Comparison of ENCODE assay signal across 9 cellular contexts in genomic region chr6:1607557-1608221, GRCh38. TPM values are rescaled to one million over a fixed set of nuclear protein-coding genes. Genes with fewer than 3 reads are reported as not detected.
DNase-seq lines count a peak whose midpoint lies in the region; ATAC-seq and TF ChIP-seq lines count a peak whose summit lies in the region.
"Had no signal": no experiment of that assay in that cellular context is flagged by ENCODE, and none has a peak within 500 bp of the region (broad histone marks: within the 10 kb centered on the region; RNA-seq: fewer than 3 reads in every experiment).

No MANE protein-coding gene starts in this region.

- no peaks in the 10 kb centered on the region for H3K9me3 ChIP-seq in CD8-positive, alpha-beta T cell (ENCODE audit: low read length)
- H3K9me3 ChIP-seq in HAP-1, result no peaks in the 10 kb centered on the region
- H3K9me3 ChIP-seq in gastroesophageal sphincter, result no peaks in the 10 kb centered on the region
- no peaks in the 10 kb centered on the region for H3K9me3 ChIP-seq in uterus

- CTCF ChIA-PET in CD8-positive, alpha-beta T cell (lab: Charles Lee), result interaction anchor here (0.6 to 4.6 kb wide), 9 partner anchors 10 to 1150 kb away, joined by 3 to 38 read pairs (median 4); no protein-coding TSS in a partner anchor

- H3K4me3 ChIP-seq in CD8-positive, alpha-beta T cell (ENCODE audit: low read depth, low read length), result peak overlapping the region; percentile 2
- H3K4me3 ChIP-seq in HAP-1 (peak overlapping the region; percentile 17), gastroesophageal sphincter (no peak overlapping the region), uterus (no peak overlapping the region)

- H3K27ac Mint-ChIP-seq in CD8-positive, alpha-beta T cell, result no peak overlapping the region
- no peak overlapping the region for H3K27ac Mint-ChIP-seq in activated T-cell treated with anti-CD3 and anti-CD28 coated beads, Interleukin-2, amount 50 U/mL, for 72 hours

- peaks cover 56% of the 10 kb centered on the region for H3K4me1 ChIP-seq in CD8-positive, alpha-beta T cell (ENCODE audit: insufficient read depth, low read length)
- peaks cover 26% of the 10 kb centered on the region for H3K4me1 ChIP-seq in HAP-1
- H3K4me1 ChIP-seq in gastroesophageal sphincter, result peaks cover 0 to 71% (median 12%) of the 10 kb centered on the region in 3 donors
- H3K4me1 ChIP-seq in uterus, result peaks cover 0 to 17% of the 10 kb centered on the region in 2 donors

- H3K27ac ChIP-seq in CD8-positive, alpha-beta T cell (ENCODE audit: low read depth, low read length), result no peak overlapping the region
- H3K27ac ChIP-seq in gastroesophageal sphincter (no peak overlapping the region), uterus (no peak overlapping the region)

- H3K36me3 Mint-ChIP-seq in CD8-positive, alpha-beta T cell, result no peaks in the 10 kb centered on the region
- peaks cover 3 to 6% of the 10 kb centered on the region in 2 donors for H3K36me3 Mint-ChIP-seq in activated T-cell treated with anti-CD3 and anti-CD28 coated beads, Interleukin-2, amount 50 U/mL, for 72 hours (ENCODE audit: insufficient read depth in 2 of 2)

- ATAC-seq in CD8-positive, alpha-beta T cell, result no peak
- ATAC-seq in activated T-cell treated with anti-CD3 and anti-CD28 coated beads, Interleukin-2, amount 50 U/mL, for 72 hours (replicated peaks in 1 of 2), result no peak
- ATAC-seq in left lobe of liver (peak; percentile 5), gastroesophageal sphincter (no peak)

- in situ Hi-C loops in HAP-1 (cut with MboI; ENCODE audit: low sequenced_read_pairs), result loop anchor here (10.0 to 25.0 kb wide), 2 partner anchors 505 to 587 kb away; no protein-coding TSS in a partner anchor

- H3K4me3 Mint-ChIP-seq in CD8-positive, alpha-beta T cell, result peak overlapping the region; percentile 72
- H3K4me3 Mint-ChIP-seq in activated T-cell treated with anti-CD3 and anti-CD28 coated beads, Interleukin-2, amount 50 U/mL, for 72 hours, result peak overlapping the region; percentile 74 to 76

- intact Hi-C loops in CD8-positive, alpha-beta T cell (cut with DNase I, micrococcal nuclease), result no loop called here
- intact Hi-C loops in uterus (cut with DNase I; ENCODE audit: low total_unique reads), result loop anchor here (5.0 kb wide), 1 partner anchor 745 kb away; no protein-coding TSS in a partner anchor

- peaks cover 61% of the 10 kb centered on the region for H3K27me3 Mint-ChIP-seq in CD8-positive, alpha-beta T cell (ENCODE audit: low read depth)
- H3K27me3 Mint-ChIP-seq in activated T-cell treated with anti-CD3 and anti-CD28 coated beads, Interleukin-2, amount 50 U/mL, for 72 hours (ENCODE audit: low read depth), result peaks cover 59% of the 10 kb centered on the region

- peaks cover 50% of the 10 kb centered on the region for H3K4me1 Mint-ChIP-seq in CD8-positive, alpha-beta T cell (ENCODE audit: low read depth)
- H3K4me1 Mint-ChIP-seq in activated T-cell treated with anti-CD3 and anti-CD28 coated beads, Interleukin-2, amount 50 U/mL, for 72 hours (ENCODE audit: low read depth), result peaks cover 43% of the 10 kb centered on the region

- H3K36me3 ChIP-seq in CD8-positive, alpha-beta T cell (ENCODE audit: insufficient read depth, low read length), result no peaks in the 10 kb centered on the region
- 0 out of 2 replicates have a peak, but pooled peaks cover 3% of the 10 kb centered on the region for H3K36me3 ChIP-seq in HAP-1 (replicated peaks)
- H3K36me3 ChIP-seq in gastroesophageal sphincter, result no peaks in the 10 kb centered on the region
- no peaks in the 10 kb centered on the region for H3K36me3 ChIP-seq in uterus

- no peak for TF ChIP-seq EP300 in gastroesophageal sphincter (IDR thresholded peaks at IDR 0.05)

- no peak for TF ChIP-seq POLR2A in gastroesophageal sphincter (IDR thresholded peaks at IDR 0.05)
- TF ChIP-seq POLR2A in uterus (IDR thresholded peaks at IDR 0.05), result no peak

- peaks cover 56% of the 10 kb centered on the region for H3K27me3 ChIP-seq in CD8-positive, alpha-beta T cell (ENCODE audit: insufficient read depth, low read length)
- H3K27me3 ChIP-seq in HAP-1 (ENCODE audit: low read depth) (no peaks in the 10 kb centered on the region), gastroesophageal sphincter (peaks cover 90% of the 10 kb centered on the region), uterus (peaks cover 37 to 47% of the 10 kb centered on the region in 2 donors)

- no peak for DNase-seq in CD8-positive, alpha-beta T cell
- DNase-seq in HAP-1 (ENCODE audit: low spot score in 2 of 2) (peak; percentile 83 to 90), left lobe of liver (ENCODE audit: low spot score) (no peak), NCI-H187 (lab: John Stamatoyannopoulos, UW) (no peak), uterus (no peak), GM19238 (ENCODE audit: insufficient read length, low spot score) (no peak)
- no peak for DNase-seq in activated T-cell treated with anti-CD3 and anti-CD28 coated beads, Interleukin-2, amount 50 U/mL, for 72 hours

- 33 to 35% methylated on average over 4 to 19 of the region's 31 CpGs for WGBS in gastroesophageal sphincter (ENCODE audit: low coverage in 1 of 2), 2 donors

- no peak for TF ChIP-seq CTCF in CD8-positive, alpha-beta T cell (IDR thresholded peaks at IDR 0.05)
- TF ChIP-seq CTCF in gastroesophageal sphincter (IDR thresholded peaks at IDR 0.05) (no peak), uterus (IDR thresholded peaks at IDR 0.05) (no peak)

- POLR2A ChIA-PET in CD8-positive, alpha-beta T cell (lab: Charles Lee), result interaction anchor here (1.1 to 1.7 kb wide), 2 partner anchors 11 to 599 kb away, joined by 3 to 6 read pairs; no protein-coding TSS in a partner anchor

- no peaks in the 10 kb centered on the region for H3K9me3 Mint-ChIP-seq in CD8-positive, alpha-beta T cell
- H3K9me3 Mint-ChIP-seq in activated T-cell treated with anti-CD3 and anti-CD28 coated beads, Interleukin-2, amount 50 U/mL, for 72 hours, result no peaks in the 10 kb centered on the region

RNA-seq across cellular contexts. Expression of gene FOXC1, which starts 2.0 kb away (rescaled TPM):
- total RNA-seq in CD8-positive, alpha-beta T cell, result not detected
- under 1 TPM; 0.17 to 0.30 TPM for total RNA-seq in activated T-cell treated with anti-CD3 and anti-CD28 coated beads, Interleukin-2, amount 50 U/mL, for 72 hours
- total RNA-seq in left lobe of liver (0.38 TPM), gastroesophageal sphincter (10 to 100 TPM in 2 of 4 donors, 1 to 10 TPM in 2; 3.1 to 16.9 (median 7.2) TPM), uterus (10 to 100 TPM in 1 of 4 donors, 1 to 10 TPM in 3; 1.8 to 15.2 (median 5.1) TPM)
- total RNA-seq: T-helper 2 cell treated with Interferon-gamma antibody and Interleukin-4, amounts not matched to agents 100 ng/mL and 5 ng/mL, for 36 hours had no signal

Comparison
In these comparisons a context has a peak if more than half of its experiments do, and no peak if none do; other contexts are left out.
1. DNase-seq: peak in HAP-1 (2 of 2); none in CD8-positive, alpha-beta T cell (0 of 7), activated T-cell treated with anti-CD3 and anti-CD28 coated beads, Interleukin-2, amount 50 U/mL, for 72 hours (0 of 2), left lobe of liver (single experiment), NCI-H187 (0 of 2), uterus (0 of 2) and GM19238 (single experiment).
2. H3K4me3 ChIP-seq: peak in CD8-positive, alpha-beta T cell (single experiment) and HAP-1 (single experiment); none in gastroesophageal sphincter (0 of 2) and uterus (0 of 2).